19 cellular contexts compared by ENCODE assay signal in genomic region chrX:8607326-8607725, GRCh38.
DNase-seq lines count a peak whose midpoint lies in the region; ATAC-seq, FAIRE-seq and TF ChIP-seq lines count a peak whose summit lies in the region.
"Had no signal": no experiment of that assay in that cellular context is flagged by ENCODE, and none has a peak within 500 bp of the region (broad histone marks: within the 10 kb centered on the region; RNA-seq: fewer than 3 reads in every experiment).

No MANE protein-coding gene starts in this region.

- dilution Hi-C loops in endothelial cell of umbilical vein (cut with MboI; ENCODE audit: extremely low pct_ligation_motif_present, low sequenced_read_pairs): no loop called here

- TF ChIP-seq POLR2A in endothelial cell of umbilical vein (IDR thresholded peaks at IDR 0.05; ENCODE audit: low read depth, low read length) (no peak), Peyer's patch (IDR thresholded peaks at IDR 0.05) (no peak)

- CTCF ChIA-PET in PC-3 (lab: Charles Lee) (interaction anchor here (0.6 kb wide), 1 partner anchor 233 kb away, joined by 3 read pairs; no protein-coding TSS in a partner anchor), endothelial cell of umbilical vein (lab: Charles Lee) (no interaction called here)

- H3K9me2 ChIP-seq in PC-3 (replicated peaks; ENCODE audit: low read length): no peaks in the 10 kb centered on the region

- H4K20me1 ChIP-seq in PC-3 (ENCODE audit: low read length) (no peaks in the 10 kb centered on the region), endothelial cell of umbilical vein (replicated peaks; ENCODE audit: control insufficient read depth, extremely low read depth, insufficient read depth, low read length) (no peaks in the 10 kb centered on the region)

- no peaks in the 10 kb centered on the region for H3K9me1 ChIP-seq in endothelial cell of umbilical vein (replicated peaks; ENCODE audit: control insufficient read depth, extremely low read depth, insufficient read depth, low read length)

- no peaks in the 10 kb centered on the region for H3F3A ChIP-seq in PC-3 (ENCODE audit: low read length, unreplicated experiment)

- POLR2A ChIA-PET in PC-3 (lab: Charles Lee; ENCODE audit: unreplicated experiment) (no interaction called here), endothelial cell of umbilical vein (lab: Charles Lee) (no interaction called here)

- no peak overlapping the region for H3K4me3 ChIP-seq in PC-3 (ENCODE audit: low read length)
- no peak overlapping the region for H3K4me3 ChIP-seq in endothelial cell of umbilical vein (replicated peaks in 1 of 3; ENCODE audit: insufficient read depth in 1 of 3, low read depth in 1 of 3, low read length in 3 of 3)
- H3K4me3 ChIP-seq in left lung: no peak overlapping the region
- no peak overlapping the region for H3K4me3 ChIP-seq in Peyer's patch
- H3K4me3 ChIP-seq: GM12878, heart right ventricle, upper lobe of left lung had no signal

- H2AFZ ChIP-seq in PC-3 (ENCODE audit: low read length) (no peak overlapping the region), endothelial cell of umbilical vein (ENCODE audit: low read depth, low read length) (no peak overlapping the region)

- peak; percentile 55 for FAIRE-seq in endothelial cell of umbilical vein (lab: Jason Lieb, UNC)
- FAIRE-seq: endometrium, G401.6, GM12878, keratinocyte had no signal

- no peaks in the 10 kb centered on the region for H3K79me2 ChIP-seq in PC-3 (ENCODE audit: low read length)
- H3K79me2 ChIP-seq in endothelial cell of umbilical vein (ENCODE audit: control insufficient read depth, insufficient read depth, low read length): no peaks in the 10 kb centered on the region

- TF ChIP-seq CTCF in PC-3 (conservative IDR thresholded peaks at IDR 0.05; ENCODE audit: low read depth, low read length) (no peak), endothelial cell of umbilical vein (IDR thresholded peaks at IDR 0.05; ENCODE audit: extremely low read depth in 1 of 2, insufficient read depth in 1 of 2, low read depth in 1 of 2, low read length in 2 of 2) (no peak), left lung (IDR thresholded peaks at IDR 0.05) (no peak), Peyer's patch (IDR thresholded peaks at IDR 0.05) (no peak)

- H3K9ac ChIP-seq in PC-3 (ENCODE audit: low read length) (no peak overlapping the region), endothelial cell of umbilical vein (replicated peaks; ENCODE audit: extremely low read depth, insufficient read depth, low read length) (no peak overlapping the region)

- no peaks in the 10 kb centered on the region for H3K36me3 ChIP-seq in PC-3 (ENCODE audit: low read depth, low read length)
- H3K36me3 ChIP-seq in endothelial cell of umbilical vein (ENCODE audit: control insufficient read depth in 2 of 2, extremely low read depth in 1 of 2, insufficient read depth in 2 of 2, low read length in 2 of 2): no peaks in the 10 kb centered on the region
- H3K36me3 ChIP-seq in left lung: no peaks in the 10 kb centered on the region
- H3K36me3 ChIP-seq in Peyer's patch: no peaks in the 10 kb centered on the region
- H3K36me3 ChIP-seq: heart right ventricle, upper lobe of left lung had no signal

- BruUV-seq in PC-3 (replicated peaks; lab: Mats Ljungman, UMichigan) (no TSS peak), endothelial cell of umbilical vein (replicated peaks; lab: Mats Ljungman, UMichigan) (no TSS peak)

- H3K27me3 ChIP-seq in PC-3 (ENCODE audit: low read length) (no peaks in the 10 kb centered on the region), endothelial cell of umbilical vein (ENCODE audit: control insufficient read depth in 2 of 2, insufficient read depth in 2 of 2, low read length in 2 of 2) (no peaks in the 10 kb centered on the region), left lung (no peaks in the 10 kb centered on the region), Peyer's patch (no peaks in the 10 kb centered on the region)
- H3K27me3 ChIP-seq: heart right ventricle, upper lobe of left lung had no signal

- intact Hi-C loops in PC-3 (cut with micrococcal nuclease) (no loop called here), endothelial cell of umbilical vein (cut with micrococcal nuclease) (no loop called here), left lung (cut with DNase I) (no loop called here)

- H3K4me2 ChIP-seq in PC-3 (ENCODE audit: low read length) (no peak overlapping the region), endothelial cell of umbilical vein (ENCODE audit: insufficient read depth, low read length) (no peak overlapping the region)

- peak; percentile 6 for DNase-seq in DMS53 (lab: John Stamatoyannopoulos, UW)
- peak; percentile 61 for DNase-seq in PC-3
- DNase-seq in endothelial cell of umbilical vein (ENCODE audit: low read depth, low spot score): peak; percentile 65
- DNase-seq in left lung: no peak
- DNase-seq in UCSD-AML1 (lab: John Stamatoyannopoulos, UW; ENCODE audit: unreplicated experiment): no peak
- no peak for DNase-seq in Peyer's patch
- no peak for DNase-seq in midbrain (lab: John Stamatoyannopoulos, UW)
- DNase-seq: activated CD4-positive, CD25-positive, alpha-beta regulatory T cell treated with anti-CD3 and anti-CD28 coated beads, Interleukin-2, amount 50 U/mL, for 72 hours; CD8-positive, alpha-beta memory T cell; heart right ventricle; NCI-H187 treated with DMSO at 0.1 percent for 48 hours; NCI-H446 treated with DMSO at 0.1 percent for 48 hours; stimulated activated naive CD8-positive, alpha-beta T cell treated with anti-CD3 and anti-CD28 coated beads, Interleukin-15, Interleukin-2, amounts not matched to agents 100 U/mL and 50 U/mL, for 24 hours; upper lobe of left lung had no signal

- peaks cover 8% of the 10 kb centered on the region for H3K4me1 ChIP-seq in PC-3 (ENCODE audit: insufficient read depth, low read length)
- H3K4me1 ChIP-seq in endothelial cell of umbilical vein (ENCODE audit: control insufficient read depth, extremely low read depth, insufficient read depth, low read length): no peaks in the 10 kb centered on the region
- no peaks in the 10 kb centered on the region for H3K4me1 ChIP-seq in left lung
- no peaks in the 10 kb centered on the region for H3K4me1 ChIP-seq in Peyer's patch
- H3K4me1 ChIP-seq: heart right ventricle, upper lobe of left lung had no signal

- H3K27ac ChIP-seq in PC-3 (ENCODE audit: low read length) (no peak overlapping the region), endothelial cell of umbilical vein (ENCODE audit: insufficient read depth, low read depth, low read length) (no peak overlapping the region), left lung (no peak overlapping the region), Peyer's patch (no peak overlapping the region)
- H3K27ac ChIP-seq: heart right ventricle, upper lobe of left lung had no signal

- no peaks in the 10 kb centered on the region for H3K9me3 ChIP-seq in PC-3 (ENCODE audit: low read length)
- no peaks in the 10 kb centered on the region for H3K9me3 ChIP-seq in endothelial cell of umbilical vein (replicated peaks; ENCODE audit: control insufficient read depth, insufficient read depth, low read length)
- H3K9me3 ChIP-seq in left lung: peaks cover 0 to 8% of the 10 kb centered on the region in 2 donors
- H3K9me3 ChIP-seq in Peyer's patch: no peaks in the 10 kb centered on the region

- ATAC-seq in PC-3 (peak; percentile 49), left lung (peak; percentile 61), GM19467 (IDR thresholded peaks at IDR 0.05; ENCODE audit: unreplicated experiment) (no peak)
- ATAC-seq: GM12878; heart right ventricle; stimulated activated naive CD8-positive, alpha-beta T cell treated with anti-CD3 and anti-CD28 coated beads, Interleukin-15, Interleukin-2, amounts not matched to agents 100 U/mL and 50 U/mL, for 24 hours had no signal

TF ChIP-seq in endothelial cell of umbilical vein, 7 proteins besides CTCF, POLR2A, EP300 and RAD21:
- TF ChIP-seq JUN (IDR thresholded peaks at IDR 0.05; ENCODE audit: borderline replicate concordance, insufficient read depth, insufficient read length, low read depth): peak; percentile 11
- TF ChIP-seq POLR2AphosphoS5 (IDR thresholded peaks at IDR 0.05; ENCODE audit: insufficient read depth, low read depth, low read length): no peak
- TF ChIP-seq FOS (IDR thresholded peaks at IDR 0.05; ENCODE audit: borderline replicate concordance, insufficient read depth, low read length): peak; percentile 32
- TF ChIP-seq, protein P1, sequence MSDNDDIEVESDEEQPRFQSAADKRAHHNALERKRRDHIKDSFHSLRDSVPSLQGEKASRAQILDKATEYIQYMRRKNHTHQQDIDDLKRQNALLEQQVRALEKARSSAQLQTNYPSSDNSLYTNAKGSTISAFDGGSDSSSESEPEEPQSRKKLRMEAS (IDR thresholded peaks at IDR 0.05; ENCODE audit: insufficient read depth, insufficient read length): no peak
TF ChIP-seq in endothelial cell of umbilical vein: peak in this region for 2.

Comparison
In these comparisons a context has a peak if more than half of its experiments do, and no peak if none do; other contexts are left out.
1. DNase-seq: peak in DMS53 (single experiment), PC-3 (single experiment) and endothelial cell of umbilical vein (single experiment); none in left lung (0 of 2), UCSD-AML1 (single experiment), Peyer's patch (0 of 3) and midbrain (single experiment).